ENCODE assay signal across 8 cellular contexts in genomic region chr9:78213696-78214095, GRCh38. TPM values are rescaled to one million over a fixed set of nuclear protein-coding genes. Genes with fewer than 3 reads are reported as not detected.
DNase-seq lines count a peak whose midpoint lies in the region; ATAC-seq and TF ChIP-seq lines count a peak whose summit lies in the region.

No MANE protein-coding gene starts in this region.

- H3K9ac ChIP-seq in MM.1S (ENCODE audit: low read length) = no peak overlapping the region

- ATAC-seq in GM19467 (IDR thresholded peaks at IDR 0.05; ENCODE audit: unreplicated experiment) = no peak

- no peak overlapping the region for H3K27ac ChIP-seq in MM.1S (ENCODE audit: low read length)

- DNase-seq in NCI-H1092 treated with DMSO at 0.1 percent for 48 hours (lab: John Stamatoyannopoulos, UW) (peak; percentile 5), NCI-H1092 (lab: John Stamatoyannopoulos, UW) (no peak), MM.1S (peak; percentile 39), chondrocyte (ENCODE audit: low spot score) (no peak), GF-D8 (lab: John Stamatoyannopoulos, UW) (no peak)
- DNase-seq in effector CD4-positive, alpha-beta T cell = no peak

- H3K9me3 Mint-ChIP-seq in chondrocyte (ENCODE audit: low read depth) = no peaks in the 10 kb centered on the region

- peaks cover 3% of the 10 kb centered on the region for H3K27me3 Mint-ChIP-seq in chondrocyte (ENCODE audit: low read depth)

- H3K36me3 Mint-ChIP-seq in chondrocyte (ENCODE audit: low read depth) = no peaks in the 10 kb centered on the region

- H3K36me3 ChIP-seq in MM.1S (replicated peaks; ENCODE audit: insufficient read depth, low read length) (no peaks in the 10 kb centered on the region), neuron (ENCODE audit: insufficient read depth, low read length) (no peaks in the 10 kb centered on the region)

- peak overlapping the region; percentile 49 for H2AFZ ChIP-seq in MM.1S (ENCODE audit: low read length)
- peak overlapping the region; percentile 33 for H2AFZ ChIP-seq in neuron (ENCODE audit: low read depth, low read length)

- H3K4me2 ChIP-seq in MM.1S (ENCODE audit: low read depth, low read length) = peak overlapping the region; percentile 40; the same call in 1 of the 2 replicates

- H3K4me1 ChIP-seq in MM.1S (ENCODE audit: low read length) = peaks cover 24% of the 10 kb centered on the region
- no peaks in the 10 kb centered on the region for H3K4me1 ChIP-seq in neuron (ENCODE audit: insufficient read depth, low read length)

- H3K27ac Mint-ChIP-seq in chondrocyte (ENCODE audit: unreplicated experiment) = no peak overlapping the region

- H3K9me3 ChIP-seq in MM.1S (replicated peaks; ENCODE audit: insufficient read depth, low read length) (no peaks in the 10 kb centered on the region), neuron (ENCODE audit: low read length) (no peaks in the 10 kb centered on the region)

- H4K20me1 ChIP-seq in MM.1S (ENCODE audit: insufficient read depth, low read length) = no peaks in the 10 kb centered on the region

- no peaks in the 10 kb centered on the region for H3K9me2 ChIP-seq in MM.1S (replicated peaks; ENCODE audit: insufficient read depth, low read length)

- TF ChIP-seq CTCF in MM.1S (IDR thresholded peaks at IDR 0.05; ENCODE audit: low read length) (peak; percentile 61), chondrocyte (IDR thresholded peaks at IDR 0.05) (peak; percentile 74)

- peaks cover 11% of the 10 kb centered on the region for H3F3A ChIP-seq in MM.1S (ENCODE audit: insufficient read depth, low read length)

- no peaks in the 10 kb centered on the region for H3K79me2 ChIP-seq in MM.1S (ENCODE audit: low read length)

- peaks cover 15% of the 10 kb centered on the region for H3K4me1 Mint-ChIP-seq in chondrocyte (ENCODE audit: low read depth)

- no peak overlapping the region for H3K4me3 Mint-ChIP-seq in chondrocyte (ENCODE audit: unreplicated experiment)

- H3K4me3 ChIP-seq in MM.1S (ENCODE audit: low read length) (no peak overlapping the region), neuron (ENCODE audit: low read length) (no peak overlapping the region)

- H3K27me3 ChIP-seq in MM.1S (replicated peaks; ENCODE audit: insufficient read depth, low read length) = no peaks in the 10 kb centered on the region
- H3K27me3 ChIP-seq in neuron (ENCODE audit: insufficient read depth, low read length) = no peaks in the 10 kb centered on the region

RNA-seq across cellular contexts. Expression of gene CEP78, which starts 22.2 kb away (rescaled TPM):
- 15.9 to 23.2 TPM (median 17.6 TPM) in 3 replicates for total RNA-seq in chondrocyte

Comparison
In these comparisons a context has a peak if more than half of its experiments do, and no peak if none do; other contexts are left out.
1. DNase-seq: peak in NCI-H1092 treated with DMSO at 0.1 percent for 48 hours (single experiment) and MM.1S (single experiment); none in NCI-H1092 (single experiment), chondrocyte (single experiment), effector CD4-positive, alpha-beta T cell (single experiment) and GF-D8 (single experiment).